34 cellular contexts compared by ENCODE assay signal in genomic region chr17:41731836-41732235, GRCh38. TPM values are rescaled to one million over a fixed set of nuclear protein-coding genes. Genes with fewer than 3 reads are reported as not detected.
"Had no signal": no experiment of that assay in that cellular context is flagged by ENCODE, and none has a peak within 500 bp of the region (broad histone marks: within the 10 kb centered on the region; RNA-seq: fewer than 3 reads in every experiment).

No MANE protein-coding gene starts in this region.

- H3K36me3 ChIP-seq: colonic mucosa, gastroesophageal sphincter, heart left ventricle, neural progenitor cell, prostate gland, right atrium auricular region, stomach, thyroid gland, uterus had no signal

- H3K9me3 ChIP-seq: colonic mucosa, gastroesophageal sphincter, heart left ventricle, mucosa of descending colon, prostate gland, right atrium auricular region, stomach, thyroid gland, uterus had no signal

- H3K27me3 ChIP-seq: thyroid gland had no signal

- H3K4me1 ChIP-seq: prostate gland had no signal

- H3K4me2 ChIP-seq: hepatocyte, neural progenitor cell, smooth muscle cell had no signal

- H3K9ac ChIP-seq: neural progenitor cell had no signal

- H3K27ac ChIP-seq: colonic mucosa, epithelial cell of prostate, gastroesophageal sphincter, heart left ventricle, hepatocyte, neural progenitor cell, prostate gland, right atrium auricular region, stomach, thyroid gland, uterus had no signal

- H3K4me3 ChIP-seq: colonic mucosa, gastroesophageal sphincter, heart left ventricle, hepatocyte, lung, mucosa of descending colon, neural progenitor cell, prostate gland, right atrium auricular region, smooth muscle cell, stomach, thyroid gland, uterus had no signal

- H3K79me2 ChIP-seq: hepatocyte had no signal

- DNase-seq: colonic mucosa; effector CD8-positive, alpha-beta T cell; endodermal cell; foreskin fibroblast; heart left ventricle; kidney; mucosa of descending colon; naive thymus-derived CD4-positive, alpha-beta T cell; nucleus accumbens; stimulated activated CD4-positive, alpha-beta T cell treated with anti-CD3 and anti-CD28 coated beads, Interleukin-12 subunit alpha, Interleukin-12 subunit beta, amount 100 ng/mL, for 4 hours; stimulated activated CD4-positive, alpha-beta T cell treated with anti-CD3 and anti-CD28 coated beads, Interleukin-1b, Interleukin-23, amount 100 ng/mL, for 48 hours; stimulated activated CD4-positive, alpha-beta T cell treated with anti-CD3 and anti-CD28 coated beads, Interleukin-4, amount 100 ng/mL, for 1 hour; stimulated activated CD8-positive, alpha-beta memory T cell treated with anti-CD3 and anti-CD28 coated beads, Interleukin-4, amount 100 ng/mL, for 48 hours; stimulated activated naive CD4-positive, alpha-beta T cell treated with Interleukin-2 at 50 U/mL for 16 hours; stomach; thyroid gland; trophoblast cell; uterus had no signal

- H2AFZ ChIP-seq: hepatocyte, neural progenitor cell had no signal

- ATAC-seq: esophagus mucosa; gastroesophageal sphincter; heart left ventricle; left lobe of liver; mucosa of descending colon; naive thymus-derived CD4-positive, alpha-beta T cell; sciatic nerve had no signal

RNA-seq across cellular contexts. Expression of gene HAP1, which starts 2.6 kb away (rescaled TPM):
- total RNA-seq: left lobe of liver, subcutaneous adipose tissue had no signal
- polyA plus RNA-seq: naive thymus-derived CD4-positive, alpha-beta T cell had no signal

RNA-seq across cellular contexts. Expression of gene GAST, which starts 19.7 kb away (rescaled TPM):
- total RNA-seq: colonic mucosa; endodermal cell; esophagus mucosa; gastroesophageal sphincter; heart left ventricle; hepatocyte; kidney; left lobe of liver; liver; lung; mesothelial cell of epicardium; mucosa of descending colon; naive thymus-derived CD4-positive, alpha-beta T cell; osteocyte; prostate gland; right atrium auricular region; sciatic nerve; smooth muscle cell; subcutaneous adipose tissue; temporal lobe; thyroid gland; uterus had no signal
- polyA plus RNA-seq: heart left ventricle; liver; lung; naive thymus-derived CD4-positive, alpha-beta T cell had no signal
